9 cellular contexts compared by ENCODE assay signal in the genomic region with DNA sequence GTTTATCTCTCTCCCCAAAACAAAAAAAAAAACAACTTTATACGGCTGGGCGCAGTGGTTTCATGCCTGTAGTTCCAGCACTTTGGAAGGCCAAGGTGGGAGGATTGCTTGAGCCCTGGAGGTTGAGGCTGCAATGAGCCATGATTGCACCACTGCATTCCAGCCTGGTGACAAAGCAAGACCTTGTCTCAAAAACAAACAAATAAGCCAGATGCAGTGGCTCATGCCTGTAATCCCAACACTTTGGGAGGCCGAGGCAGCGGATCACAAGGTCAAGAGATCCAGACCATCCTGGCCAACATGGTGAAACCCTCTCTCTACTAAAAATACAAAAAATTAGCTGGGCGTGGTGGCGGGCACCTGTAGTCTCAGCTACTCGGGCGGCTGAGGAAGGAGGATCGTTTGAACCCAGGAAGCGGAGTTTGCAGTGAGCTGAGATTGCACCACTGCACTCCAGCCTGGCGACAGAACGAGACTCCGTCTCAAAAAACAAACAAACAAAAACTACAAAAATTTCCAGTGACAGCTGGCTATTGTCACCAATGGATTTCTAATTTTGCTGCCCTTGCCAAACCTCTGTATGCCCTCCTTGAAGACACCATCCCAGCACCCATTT. TPM values are rescaled to one million over a fixed set of nuclear protein-coding genes. Genes with fewer than 3 reads are reported as not detected.
DNase-seq lines count a peak whose midpoint lies in the region; ATAC-seq, FAIRE-seq and TF ChIP-seq lines count a peak whose summit lies in the region.
"Not testable (repeated sequence)": the region's sequence is repeated elsewhere in the genome, so short reads cannot be mapped to it uniquely, and the experiment has no call there.
"Had no signal": no experiment of that assay in that cellular context is flagged by ENCODE, and none has a peak within 500 bp of the region (broad histone marks: within the 10 kb centered on the region; RNA-seq: fewer than 3 reads in every experiment).

No MANE protein-coding gene starts in this region.

- not testable (repeated sequence) for H3K27me3 ChIP-seq in IMR-90 (ENCODE audit: control insufficient read depth, insufficient read depth, low read length); RWPE2 (ENCODE audit: insufficient read depth, poor library complexity, severe bottlenecking); bronchial epithelial cell (ENCODE audit: control insufficient read depth, insufficient read depth, low read length); right atrium auricular region

- not testable (repeated sequence) for H4K5ac ChIP-seq in IMR-90 (ENCODE audit: low read depth, low read length)

- FAIRE-seq in bronchial epithelial cell (lab: Jason Lieb, UNC) = not testable (repeated sequence)

- H3K18ac ChIP-seq in IMR-90 (ENCODE audit: low read depth, low read length) = not testable (repeated sequence)

- H2BK15ac ChIP-seq in IMR-90 (ENCODE audit: low read depth, low read length) = not testable (repeated sequence)

- dilution Hi-C loops in IMR-90 (cut with HindIII; ENCODE audit: low sequenced_read_pairs, unreplicated experiment) = not testable (repeated sequence)

- H2AFZ ChIP-seq in IMR-90 (replicated peaks; ENCODE audit: low read length, poor library complexity) = not testable (repeated sequence)

- H3K4me2 ChIP-seq in IMR-90 (ENCODE audit: low read depth, low read length) = not testable (repeated sequence)

- H3K23ac ChIP-seq in IMR-90 (ENCODE audit: low read depth, low read length) = not testable (repeated sequence)

- not testable (repeated sequence) for H3K9me1 ChIP-seq in IMR-90 (ENCODE audit: insufficient read depth, low read length)

- H3K27ac ChIP-seq in IMR-90 (ENCODE audit: insufficient read depth, low read length); RWPE2 (ENCODE audit: poor library complexity, severe bottlenecking); right atrium auricular region: not testable (repeated sequence)

- not testable (repeated sequence) for TF ChIP-seq CTCF in IMR-90 (conservative IDR thresholded peaks at IDR 0.05; ENCODE audit: low read depth, low read length); RWPE2 (IDR thresholded peaks at IDR 0.05; ENCODE audit: poor library complexity, severe bottlenecking); bronchial epithelial cell (IDR thresholded peaks at IDR 0.05; ENCODE audit: insufficient read depth, low read length, severe bottlenecking); right atrium auricular region (IDR thresholded peaks at IDR 0.05)

- peak; percentile 30 for DNase-seq in Caki2 (ENCODE audit: low read depth)
- DNase-seq in IMR-90 = peak; percentile 25
- not testable (repeated sequence) for DNase-seq in RWPE2 (ENCODE audit: low spot score)
- DNase-seq in bronchial epithelial cell (ENCODE audit: low read depth) = peak; percentile 68
- peak; percentile 59 for DNase-seq in right atrium auricular region (ENCODE audit: low spot score)
- DNase-seq in renal cortical epithelial cell (ENCODE audit: low read depth) = peak; percentile 64

- H2BK20ac ChIP-seq in IMR-90 (ENCODE audit: low read depth, low read length) = not testable (repeated sequence)

- BruUV-seq in IMR-90 (replicated peaks; lab: Mats Ljungman, UMichigan) = not testable (repeated sequence)

- not testable (repeated sequence) for H3K79me1 ChIP-seq in IMR-90 (ENCODE audit: low read depth in 1 of 2, low read length in 2 of 2)

- H3K4ac ChIP-seq in IMR-90 (ENCODE audit: low read depth, low read length) = not testable (repeated sequence)

- H4K20me1 ChIP-seq in IMR-90 (ENCODE audit: insufficient read depth, low read length) = not testable (repeated sequence)

- intact Hi-C loops in IMR-90 (cut with micrococcal nuclease) = not testable (repeated sequence)

- H3K56ac ChIP-seq in IMR-90 (ENCODE audit: extremely low read depth, insufficient read depth, low read length) = not testable (repeated sequence)

- not testable (repeated sequence) for H2AK5ac ChIP-seq in IMR-90 (ENCODE audit: low read depth, low read length)

- H2BK120ac ChIP-seq in IMR-90 (ENCODE audit: low read depth, low read length) = not testable (repeated sequence)

- H3K9ac ChIP-seq in IMR-90 (ENCODE audit: low read depth, low read length) = not testable (repeated sequence)

- POLR2A ChIA-PET in IMR-90 (lab: Charles Lee; ENCODE audit: unreplicated experiment) = not testable (repeated sequence)

- H2AK9ac ChIP-seq in IMR-90 (replicated peaks; ENCODE audit: low read depth, low read length, poor library complexity) = not testable (repeated sequence)

- CTCF ChIA-PET in IMR-90 (lab: Yijun Ruan, JAX) = not testable (repeated sequence)

- 67% methylated on average over 3 of the region's 13 CpGs; no CpG with 5 or more reads in 1 of the 2 experiments for WGBS in IMR-90 (ENCODE audit: extremely low coverage in 2 of 2, insufficient read length in 1 of 2), 2 experiments

- H4K8ac ChIP-seq in IMR-90 (ENCODE audit: low read depth in 2 of 2, low read length in 2 of 2) = not testable (repeated sequence)

- not testable (repeated sequence) for H2BK5ac ChIP-seq in IMR-90 (ENCODE audit: low read depth, low read length, poor library complexity, severe bottlenecking)

- peaks cover 12% of the 10 kb centered on the region for H3K9me3 ChIP-seq in IMR-90 (ENCODE audit: control insufficient read depth, insufficient read depth, low read length)
- H3K9me3 ChIP-seq in RWPE2 (ENCODE audit: severe bottlenecking); right atrium auricular region: not testable (repeated sequence)

- TF ChIP-seq RAD21 in IMR-90 (IDR thresholded peaks at IDR 0.05; ENCODE audit: low read length) = not testable (repeated sequence)

- not testable (repeated sequence) for H3K4me3 ChIP-seq in IMR-90 (ENCODE audit: insufficient read depth, low read depth, low read length); RWPE2 (ENCODE audit: severe bottlenecking); bronchial epithelial cell (ENCODE audit: low read depth, low read length); right atrium auricular region

- not testable (repeated sequence) for H4K91ac ChIP-seq in IMR-90 (ENCODE audit: insufficient read depth, low read depth, low read length)

- H3K36me3 ChIP-seq in IMR-90 (ENCODE audit: control insufficient read depth, insufficient read depth, low read length) = not testable (repeated sequence)
- H3K36me3 ChIP-seq in RWPE2 (ENCODE audit: low read depth) = peaks cover 42% of the 10 kb centered on the region
- peaks cover 13% of the 10 kb centered on the region for H3K36me3 ChIP-seq in bronchial epithelial cell (ENCODE audit: control insufficient read depth, insufficient read depth, low read length)
- peaks cover 39% of the 10 kb centered on the region for H3K36me3 ChIP-seq in right atrium auricular region

- in situ Hi-C loops in Caki2 (cut with HindIII; ENCODE audit: low pct_unique_long_range_greater_than_20kb, low sequenced_read_pairs); IMR-90 (cut with MboI; ENCODE audit: low sequenced_read_pairs): not testable (repeated sequence)

- not testable (repeated sequence) for TF ChIP-seq POLR2A in IMR-90 (IDR thresholded peaks at IDR 0.05; ENCODE audit: low read depth, low read length)

- not testable (repeated sequence) for H3K4me1 ChIP-seq in IMR-90 (ENCODE audit: control insufficient read depth, insufficient read depth, low read length); RWPE2 (ENCODE audit: insufficient read depth, poor library complexity, severe bottlenecking); right atrium auricular region

- ATAC-seq in IMR-90 (ENCODE audit: low read depth) = not testable (repeated sequence)
- peak; percentile 64; the same call in 2 of the 3 replicates for ATAC-seq in RWPE2 (ENCODE audit: low read depth)

- not testable (repeated sequence) for H3K14ac ChIP-seq in IMR-90 (replicated peaks; ENCODE audit: low read depth, low read length)

RNA-seq across cellular contexts. Expression of a gene that starts 27.5 kb away (rescaled TPM):
- total RNA-seq in Caki2 (2014; rRNA removed; shearing (Covaris generic); ENCODE audit: low replicate concordance) = 1,968 and 2,027 TPM in 2 replicates
- 123 and 125 TPM in 2 replicates for total RNA-seq in IMR-90 (2012; rRNA removed)
- polyA plus RNA-seq in IMR-90 (2012; rRNA removed) = 530 and 798 TPM in 2 replicates
- polyA plus RNA-seq in IMR-90 (2012; cell fraction: cytosol; rRNA removed) = 412 and 1,658 TPM in 2 replicates
- polyA plus RNA-seq in IMR-90 (2012; cell fraction: nucleus; rRNA removed; ENCODE audit: low replicate concordance) = 299 and 621 TPM in 2 replicates
- total RNA-seq in bronchial epithelial cell = 252 and 448 TPM in 2 replicates
- total RNA-seq in right atrium auricular region = 100 to 1,000 TPM; 176 to 273 TPM
- total RNA-seq in renal cortical epithelial cell = 213 and 324 TPM in 2 replicates

RNA-seq across cellular contexts. Expression of a gene that starts 39.3 kb away (rescaled TPM):
- total RNA-seq in Caki2 (2014; rRNA removed; shearing (Covaris generic); ENCODE audit: low replicate concordance) = 0.81 and 2.5 TPM in 2 replicates
- total RNA-seq in IMR-90 (2012; rRNA removed) (13.1 and 15.1 TPM in 2 replicates), bronchial epithelial cell (0.79 and 0.90 TPM in 2 replicates), right atrium auricular region (1 to 10 TPM; 3.7 to 9.1 TPM), renal cortical epithelial cell (3.0 and 4.7 TPM in 2 replicates)
- polyA plus RNA-seq in IMR-90 (2012; rRNA removed) = 76.7 and 77.0 TPM in 2 replicates
- polyA plus RNA-seq in IMR-90 (2012; cell fraction: cytosol; rRNA removed) = 59.4 and 73.8 TPM in 2 replicates
- 73.2 and 123 TPM in 2 replicates for polyA plus RNA-seq in IMR-90 (2012; cell fraction: nucleus; rRNA removed; ENCODE audit: low replicate concordance)
- total RNA-seq: activated B cell treated with CpG ODN at 0.5 μM for 24 hours, natural killer cell had no signal

RNA-seq across cellular contexts. Expression of a gene that starts 45.0 kb away (rescaled TPM):
- 0.10 TPM in 1 of 2 replicates, not detected in the other for total RNA-seq in Caki2 (2014; rRNA removed; shearing (Covaris generic); ENCODE audit: low replicate concordance)
- total RNA-seq in IMR-90 (2012; rRNA removed) = 0.36 and 0.83 TPM in 2 replicates
- 1.5 TPM in 2 replicates for polyA plus RNA-seq in IMR-90 (2012; rRNA removed)
- polyA plus RNA-seq in IMR-90 (2012; cell fraction: cytosol; rRNA removed) = 0.32 and 0.93 TPM in 2 replicates
- 2.6 and 3.0 TPM in 2 replicates for polyA plus RNA-seq in IMR-90 (2012; cell fraction: nucleus; rRNA removed; ENCODE audit: low replicate concordance)
- total RNA-seq in bronchial epithelial cell = under 0.01 and 1.2 TPM in 2 replicates
- 1 to 10 TPM in 1 of 2 donors, not detected in 1; 1.0 TPM for total RNA-seq in right atrium auricular region
- 1.6 and 1.7 TPM in 2 replicates for total RNA-seq in renal cortical epithelial cell

RNA-seq across cellular contexts. Expression of a gene that starts 52.5 kb away (rescaled TPM):
- total RNA-seq in Caki2 (2014; rRNA removed; shearing (Covaris generic); ENCODE audit: low replicate concordance) = 213 and 296 TPM in 2 replicates
- 54.8 and 58.9 TPM in 2 replicates for total RNA-seq in IMR-90 (2012; rRNA removed)
- polyA plus RNA-seq in IMR-90 (2012; rRNA removed) = 151 and 221 TPM in 2 replicates
- polyA plus RNA-seq in IMR-90 (2012; cell fraction: cytosol; rRNA removed) = 150 and 244 TPM in 2 replicates
- polyA plus RNA-seq in IMR-90 (2012; cell fraction: nucleus; rRNA removed; ENCODE audit: low replicate concordance) = 63.2 and 108 TPM in 2 replicates
- 41.1 and 59.9 TPM in 2 replicates for total RNA-seq in bronchial epithelial cell
- 100 to 1,000 TPM; 147 to 153 TPM for total RNA-seq in right atrium auricular region
- total RNA-seq in renal cortical epithelial cell = 124 and 130 TPM in 2 replicates

RNA-seq across cellular contexts. Expression of a gene that starts 58.2 kb away (rescaled TPM):
- total RNA-seq in Caki2 (2014; rRNA removed; shearing (Covaris generic); ENCODE audit: low replicate concordance) = not detected in 2 replicates
- total RNA-seq in IMR-90 (2012; rRNA removed) = 1.1 and 1.4 TPM in 2 replicates
- polyA plus RNA-seq in IMR-90 (2012; rRNA removed) = 4.6 and 6.9 TPM in 2 replicates
- 3.3 and 6.2 TPM in 2 replicates for polyA plus RNA-seq in IMR-90 (2012; cell fraction: cytosol; rRNA removed)
- 22.6 and 30.9 TPM in 2 replicates for polyA plus RNA-seq in IMR-90 (2012; cell fraction: nucleus; rRNA removed; ENCODE audit: low replicate concordance)
- total RNA-seq in bronchial epithelial cell = not detected in 2 replicates
- under 1 TPM in 1 of 2 donors, not detected in 1; 0.48 TPM for total RNA-seq in right atrium auricular region
- 0.20 TPM in 1 of 2 replicates, not detected in the other for total RNA-seq in renal cortical epithelial cell
- total RNA-seq: activated B cell treated with CpG ODN at 0.5 μM for 24 hours, natural killer cell, Right ventricle myocardium inferior had no signal
